Comparison of ENCODE assay signal across 14 cellular contexts in the genomic region with DNA sequence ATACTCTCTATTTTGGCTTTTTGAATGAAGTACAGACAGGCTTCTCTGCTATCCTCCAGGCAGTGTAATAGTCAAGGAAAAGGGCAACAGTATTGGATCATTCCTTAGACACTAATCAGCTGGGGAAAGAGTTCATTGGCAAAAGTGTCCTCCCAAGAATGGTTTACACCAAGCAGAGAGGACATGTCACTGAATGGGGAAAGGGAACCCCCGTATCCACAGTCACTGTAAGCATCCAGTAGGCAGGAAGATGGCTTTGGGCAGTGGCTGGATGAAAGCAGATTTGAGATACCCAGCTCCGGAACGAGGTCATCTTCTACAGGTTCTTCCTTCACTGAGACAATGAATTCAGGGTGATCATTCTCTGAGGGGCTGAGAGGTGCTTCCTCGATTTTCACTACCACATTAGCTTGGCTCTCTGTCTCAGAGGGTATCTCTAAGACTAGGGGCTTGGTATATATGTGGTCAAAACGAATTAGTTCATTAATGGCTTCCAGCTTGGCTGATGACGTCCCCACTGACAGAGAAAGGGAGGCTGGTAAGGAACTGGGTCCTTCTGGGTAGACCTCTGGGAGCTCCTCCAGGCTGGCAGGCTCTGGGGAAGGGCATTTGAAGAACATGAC. TPM values are rescaled to one million over a fixed set of nuclear protein-coding genes. Genes with fewer than 3 reads are reported as not detected.
DNase-seq lines count a peak whose midpoint lies in the region; ATAC-seq, FAIRE-seq and TF ChIP-seq lines count a peak whose summit lies in the region.
"Had no signal": no experiment of that assay in that cellular context is flagged by ENCODE, and none has a peak within 500 bp of the region (broad histone marks: within the 10 kb centered on the region; RNA-seq: fewer than 3 reads in every experiment).

No MANE protein-coding gene starts in this region.

- no peak overlapping the region for H3K9ac ChIP-seq in K562 (ENCODE audit: insufficient read depth in 1 of 2, low read depth in 2 of 2, low read length in 2 of 2)

- no peak for TF ChIP-seq EP300 in K562 (IDR thresholded peaks at IDR 0.05; ENCODE audit: low read length)

- no peak for ATAC-seq in CD8-positive, alpha-beta T cell
- no peak for ATAC-seq in K562
- no peak for ATAC-seq in GM21367 (IDR thresholded peaks at IDR 0.05; ENCODE audit: unreplicated experiment)

- no peak for TF ChIP-seq CTCF in CD8-positive, alpha-beta T cell (IDR thresholded peaks at IDR 0.05)
- TF ChIP-seq CTCF in HFFc6 (IDR thresholded peaks at IDR 0.05) (no peak), K562 (IDR thresholded peaks at IDR 0.05 in 2 of 3, conservative IDR thresholded peaks at IDR 0.05 in 1 of 3; ENCODE audit: insufficient read depth in 2 of 3, low read depth in 1 of 3, low read length in 3 of 3) (no peak), osteocyte (IDR thresholded peaks at IDR 0.05) (no peak)

- H3K4me3 ChIP-seq in CD8-positive, alpha-beta T cell (ENCODE audit: low read depth, low read length) = no peak overlapping the region
- H3K4me3 ChIP-seq in K562 = no peak overlapping the region
- H3K4me3 ChIP-seq: SJCRH30 had no signal

- no peaks in the 10 kb centered on the region for H3K27me3 ChIP-seq in CD8-positive, alpha-beta T cell (ENCODE audit: insufficient read depth, low read length)
- no peaks in the 10 kb centered on the region for H3K27me3 ChIP-seq in K562 (ENCODE audit: control insufficient read depth in 2 of 2, insufficient read depth in 2 of 2, low read length in 2 of 2)
- H3K27me3 ChIP-seq: SJCRH30 had no signal

- WGBS in K562 (ENCODE audit: insufficient coverage, low coverage, missing lambda C conversion rate) = 82% methylated on average over 6 of the region's 6 CpGs

- intact Hi-C loops in CD8-positive, alpha-beta T cell (cut with DNase I, micrococcal nuclease) = loop anchor here (2.0 to 10.0 kb wide), 2 partner anchors 16 to 120 kb away; partner anchors contain the start of gene TTC28 (in 1 of the 2)
- intact Hi-C loops in K562 (cut with micrococcal nuclease) = no loop called here

- H3K27ac ChIP-seq in CD8-positive, alpha-beta T cell (ENCODE audit: low read depth, low read length) = no peak overlapping the region
- H3K27ac ChIP-seq in K562 (ENCODE audit: extremely low read depth, low read depth, low read length) = no peak overlapping the region
- H3K27ac ChIP-seq: SJCRH30 had no signal

- H3K79me2 ChIP-seq in K562 (ENCODE audit: control insufficient read depth, insufficient read depth, low read length) = peaks cover 53% of the 10 kb centered on the region

- peaks cover 24% of the 10 kb centered on the region for H3K36me3 ChIP-seq in CD8-positive, alpha-beta T cell (ENCODE audit: insufficient read depth, low read length)
- H3K36me3 ChIP-seq in K562 (ENCODE audit: control insufficient read depth, insufficient read depth, low read length) = peaks cover 51% of the 10 kb centered on the region

- POLR2A ChIA-PET in CD8-positive, alpha-beta T cell (lab: Charles Lee) = interaction anchor here (0.6 to 8.4 kb wide), 5 partner anchors 17 to 50 kb away, joined by 3 to 106 read pairs (median 3); no protein-coding TSS in a partner anchor
- POLR2A ChIA-PET in K562 (lab: Yijun Ruan, JAX) = interaction anchor here (0.6 to 9.9 kb wide), 4 partner anchors 8 to 300 kb away, joined by 3 to 109 read pairs (median 7); no protein-coding TSS in a partner anchor

- H3K27ac Mint-ChIP-seq in CD8-positive, alpha-beta T cell = peak overlapping the region; percentile 18
- H3K27ac Mint-ChIP-seq in HFFc6 (peak overlapping the region; percentile 46), osteocyte (ENCODE audit: unreplicated experiment) (peak overlapping the region; percentile 7)

- peaks cover 24% of the 10 kb centered on the region for H4K20me1 ChIP-seq in K562 (replicated peaks; ENCODE audit: control insufficient read depth, insufficient read depth, low read length)

- no peak overlapping the region for H3K4me3 Mint-ChIP-seq in CD8-positive, alpha-beta T cell
- no peak overlapping the region for H3K4me3 Mint-ChIP-seq in HFFc6
- H3K4me3 Mint-ChIP-seq in osteocyte (ENCODE audit: unreplicated experiment) = no peak overlapping the region

- CTCF ChIA-PET in CD8-positive, alpha-beta T cell (lab: Charles Lee) = interaction anchor here (0.7 to 2.5 kb wide), 6 partner anchors 8 to 195 kb away, joined by 3 to 21 read pairs (median 4); no protein-coding TSS in a partner anchor
- CTCF ChIA-PET in K562 (lab: Yijun Ruan, JAX; ENCODE audit: low intra/inter-chr PET ratio) = no interaction called here

- in situ Hi-C loops in K562 (cut with MboI) = no loop called here

- H3K4me2 ChIP-seq in K562 (ENCODE audit: insufficient read depth, low read length) = no peak overlapping the region

- no peaks in the 10 kb centered on the region for H3K9me3 ChIP-seq in CD8-positive, alpha-beta T cell (ENCODE audit: low read length)
- H3K9me3 ChIP-seq in K562 (replicated peaks; ENCODE audit: control insufficient read depth, insufficient read depth, low read depth, low read length) = no peaks in the 10 kb centered on the region
- H3K9me3 ChIP-seq: SJCRH30 had no signal

- no peak for TF ChIP-seq POLR2A in K562 (conservative IDR thresholded peaks at IDR 0.05)

- TF ChIP-seq RAD21 in K562 (CRISPR knock-in tag; conservative IDR thresholded peaks at IDR 0.05 in 1 of 2, IDR thresholded peaks at IDR 0.05 in 1 of 2) = no peak

- no peak for DNase-seq in CD8-positive, alpha-beta T cell
- no peak for DNase-seq in HFFc6
- DNase-seq in K562 (ENCODE audit: extremely low read depth in 1 of 4, low spot score in 3 of 4) = no peak
- DNase-seq in osteocyte (ENCODE audit: extremely low spot score, unreplicated experiment) = no peak
- DNase-seq in activated effector memory CD4-positive, alpha-beta T cell treated with Interleukin-2 at 50 U/mL for 16 hours = no peak
- no peak for DNase-seq in NCI-H2029 (lab: John Stamatoyannopoulos, UW)
- DNase-seq: activated T-cell treated with anti-CD3 and anti-CD28 coated beads, Interleukin-2, amount 50 U/mL, for 1 hour; DMS 273 treated with DMSO at 0.1 percent for 48 hours; islet precursor cell; NCI-H2081 treated with DMSO at 0.1 percent for 48 hours; SJCRH30; substantia nigra had no signal

- no peak overlapping the region for H2AFZ ChIP-seq in K562 (ENCODE audit: low read depth, low read length)

- H3K36me3 Mint-ChIP-seq in CD8-positive, alpha-beta T cell = peaks cover 63% of the 10 kb centered on the region
- H3K36me3 Mint-ChIP-seq in HFFc6 (ENCODE audit: low read depth) (peaks cover 50% of the 10 kb centered on the region), osteocyte (ENCODE audit: unreplicated experiment) (peaks cover 51% of the 10 kb centered on the region)

- H3K9me1 ChIP-seq in K562 (ENCODE audit: control insufficient read depth, insufficient read depth, low read length) = peaks cover 4% of the 10 kb centered on the region

- H3K9me3 Mint-ChIP-seq in CD8-positive, alpha-beta T cell = no peaks in the 10 kb centered on the region
- no peaks in the 10 kb centered on the region for H3K9me3 Mint-ChIP-seq in HFFc6
- no peaks in the 10 kb centered on the region for H3K9me3 Mint-ChIP-seq in osteocyte (ENCODE audit: unreplicated experiment)

- no TSS peak for BruUV-seq in K562 (replicated peaks; lab: Mats Ljungman, UMichigan)

- no peaks in the 10 kb centered on the region for H3K27me3 Mint-ChIP-seq in CD8-positive, alpha-beta T cell (ENCODE audit: low read depth)
- H3K27me3 Mint-ChIP-seq in HFFc6 (ENCODE audit: insufficient read depth) (peaks cover 10% of the 10 kb centered on the region), osteocyte (ENCODE audit: unreplicated experiment) (no peaks in the 10 kb centered on the region)

- peaks cover 58% of the 10 kb centered on the region for H3K4me1 ChIP-seq in CD8-positive, alpha-beta T cell (ENCODE audit: insufficient read depth, low read length)
- H3K4me1 ChIP-seq in K562 (replicated peaks in 1 of 2; ENCODE audit: control insufficient read depth in 2 of 2, insufficient read depth in 2 of 2, low read length in 2 of 2) = peaks cover 3 to 5% of the 10 kb centered on the region in 2 experiments; a peak in 3 of 5 replicates
- H3K4me1 ChIP-seq: SJCRH30 had no signal

- FAIRE-seq in K562 (lab: Jason Lieb, UNC) = peak; percentile 19
- FAIRE-seq: bronchial epithelial cell had no signal

- H3K4me1 Mint-ChIP-seq in CD8-positive, alpha-beta T cell (ENCODE audit: low read depth) = peaks cover 71% of the 10 kb centered on the region
- H3K4me1 Mint-ChIP-seq in HFFc6 (ENCODE audit: low read depth) (peaks cover 24% of the 10 kb centered on the region), osteocyte (ENCODE audit: unreplicated experiment) (peaks cover 29% of the 10 kb centered on the region)

RNA-seq across cellular contexts. Expression of gene XBP1, which starts 5.2 kb away (rescaled TPM):
- 100 to 1,000 TPM; 207 to 212 TPM for total RNA-seq in CD8-positive, alpha-beta T cell
- 100 to 1,000 TPM; 106 to 115 (median 111) TPM for total RNA-seq in HFFc6 (2021; fragmentation: NEBNext Ultra II Directional; extraction: Animal tissue kit (Norgen Biotek cat#: 25700))
- total RNA-seq in K562 (2011; cell fraction: chromatin; rRNA removed; ENCODE audit: low replicate concordance) = 104 and 124 TPM in 2 replicates
- total RNA-seq in K562 (2011; cell fraction: nucleolus; rRNA removed) = 145 and 151 TPM in 2 replicates
- 161 and 190 TPM in 2 replicates for total RNA-seq in K562 (2011; cell fraction: nucleoplasm; rRNA removed)
- total RNA-seq in K562 (2014; rRNA removed) (218 and 269 TPM in 2 replicates), K562 (2014; rRNA removed; fragmentation: Illumina TruSeq; extraction: Trizol) (94.6 and 107 TPM in 2 replicates), K562 (2015; rRNA removed; fragmentation: Illumina TruSeq; extraction: Trizol) (65.8 and 73.7 TPM in 2 replicates), K562 (2021) (94.6 and 101 TPM in 2 replicates), osteocyte (144 and 150 TPM in 2 replicates)
- polyA plus RNA-seq in K562 (2011; rRNA removed) (117 and 124 TPM in 2 replicates), K562 (2014; fragmentation: Illumina TruSeq; extraction: Trizol) (95.5 and 115 TPM in 2 replicates), K562 (2014; fragmentation: Nextera tagmentation; extraction: Ambion mirVana) (10 to 100 TPM; 25.0 to 28.6 TPM), K562 (2014; rRNA removed) (81.9 and 96.3 TPM in 2 replicates)
- 84.6 and 121 TPM in 2 replicates for polyA plus RNA-seq in K562 (2011; cell fraction: cytosol; rRNA removed)
- 58.8 and 84.0 TPM in 2 replicates for polyA plus RNA-seq in K562 (2011; cell fraction: nucleus; rRNA removed)
- polyA plus RNA-seq in K562 (2012) = 63.8 and 159 TPM in 2 replicates
- polyA minus RNA-seq in K562 (2011; rRNA and poly(A)+ RNA removed) = 144 and 170 TPM in 2 replicates
- polyA minus RNA-seq in K562 (2011; cell fraction: cytosol; rRNA and poly(A)+ RNA removed) = 70.3 and 78.3 TPM in 2 replicates
- 35.4 and 52.6 TPM in 2 replicates for polyA minus RNA-seq in K562 (2011; cell fraction: nucleus; rRNA and poly(A)+ RNA removed)

RNA-seq across cellular contexts. Expression of gene CCDC117, which starts 22.7 kb away (rescaled TPM):
- 10 to 100 TPM; 13.7 to 15.4 TPM for total RNA-seq in CD8-positive, alpha-beta T cell
- total RNA-seq in HFFc6 (2021; fragmentation: NEBNext Ultra II Directional; extraction: Animal tissue kit (Norgen Biotek cat#: 25700)) = 10 to 100 TPM; 13.2 to 17.4 (median 14.8) TPM
- total RNA-seq in K562 (2011; cell fraction: chromatin; rRNA removed; ENCODE audit: low replicate concordance) = 3.9 and 14.9 TPM in 2 replicates
- 4.5 and 4.7 TPM in 2 replicates for total RNA-seq in K562 (2011; cell fraction: nucleolus; rRNA removed)
- total RNA-seq in K562 (2011; cell fraction: nucleoplasm; rRNA removed) = 8.1 and 10.8 TPM in 2 replicates
- total RNA-seq in K562 (2014; rRNA removed) = 13.1 and 14.9 TPM in 2 replicates
- 23.2 and 23.9 TPM in 2 replicates for total RNA-seq in K562 (2014; rRNA removed; fragmentation: Illumina TruSeq; extraction: Trizol)
- total RNA-seq in K562 (2015; rRNA removed; fragmentation: Illumina TruSeq; extraction: Trizol) = 22.2 and 23.3 TPM in 2 replicates
- total RNA-seq in K562 (2021) = 18.7 and 19.7 TPM in 2 replicates
- polyA plus RNA-seq in K562 (2011; rRNA removed) = 10.1 and 15.8 TPM in 2 replicates
- 3.9 and 6.3 TPM in 2 replicates for polyA plus RNA-seq in K562 (2011; cell fraction: cytosol; rRNA removed)
- 1.9 and 3.0 TPM in 2 replicates for polyA plus RNA-seq in K562 (2011; cell fraction: nucleus; rRNA removed)
- 9.1 and 14.1 TPM in 2 replicates for polyA plus RNA-seq in K562 (2012)
- polyA plus RNA-seq in K562 (2014; fragmentation: Illumina TruSeq; extraction: Trizol) = 17.1 and 20.6 TPM in 2 replicates
- 1 to 10 TPM; 5.7 to 8.0 TPM for polyA plus RNA-seq in K562 (2014; fragmentation: Nextera tagmentation; extraction: Ambion mirVana)
- 13.1 and 13.4 TPM in 2 replicates for polyA plus RNA-seq in K562 (2014; rRNA removed)
- 28.5 and 31.4 TPM in 2 replicates for polyA minus RNA-seq in K562 (2011; rRNA and poly(A)+ RNA removed)
- 14.0 and 14.9 TPM in 2 replicates for polyA minus RNA-seq in K562 (2011; cell fraction: cytosol; rRNA and poly(A)+ RNA removed)
- 1.9 and 4.1 TPM in 2 replicates for polyA minus RNA-seq in K562 (2011; cell fraction: nucleus; rRNA and poly(A)+ RNA removed)
- total RNA-seq in osteocyte = 21.9 and 23.6 TPM in 2 replicates

RNA-seq across cellular contexts. Expression of gene HSCB, which starts 53.3 kb away (rescaled TPM):
- 1 to 10 TPM; 4.8 to 5.9 TPM for total RNA-seq in CD8-positive, alpha-beta T cell
- total RNA-seq in HFFc6 (2021; fragmentation: NEBNext Ultra II Directional; extraction: Animal tissue kit (Norgen Biotek cat#: 25700)) = 10 to 100 TPM; 15.2 to 18.3 (median 16.5) TPM
- total RNA-seq in K562 (2011; cell fraction: chromatin; rRNA removed; ENCODE audit: low replicate concordance) = 4.3 and 6.8 TPM in 2 replicates
- total RNA-seq in K562 (2011; cell fraction: nucleolus; rRNA removed) = 5.9 and 8.2 TPM in 2 replicates
- total RNA-seq in K562 (2011; cell fraction: nucleoplasm; rRNA removed) = 3.6 and 6.5 TPM in 2 replicates
- total RNA-seq in K562 (2014; rRNA removed) = 8.3 and 15.0 TPM in 2 replicates
- 10.2 and 11.1 TPM in 2 replicates for total RNA-seq in K562 (2014; rRNA removed; fragmentation: Illumina TruSeq; extraction: Trizol)
- total RNA-seq in K562 (2015; rRNA removed; fragmentation: Illumina TruSeq; extraction: Trizol) = 8.7 and 9.0 TPM in 2 replicates
- 7.7 and 8.4 TPM in 2 replicates for total RNA-seq in K562 (2021)
- 8.6 and 12.1 TPM in 2 replicates for polyA plus RNA-seq in K562 (2011; rRNA removed)
- polyA plus RNA-seq in K562 (2011; cell fraction: cytosol; rRNA removed) = 9.9 and 11.9 TPM in 2 replicates
- 2.1 and 3.1 TPM in 2 replicates for polyA plus RNA-seq in K562 (2011; cell fraction: nucleus; rRNA removed)
- 12.0 and 13.1 TPM in 2 replicates for polyA plus RNA-seq in K562 (2012)
- 8.6 and 11.8 TPM in 2 replicates for polyA plus RNA-seq in K562 (2014; fragmentation: Illumina TruSeq; extraction: Trizol)
- polyA plus RNA-seq in K562 (2014; fragmentation: Nextera tagmentation; extraction: Ambion mirVana) = 1 to 10 TPM; 2.6 to 4.4 TPM
- 13.1 and 17.1 TPM in 2 replicates for polyA plus RNA-seq in K562 (2014; rRNA removed)
- 2.6 TPM in 2 replicates for polyA minus RNA-seq in K562 (2011; rRNA and poly(A)+ RNA removed)
- 1.6 and 5.8 TPM in 2 replicates for polyA minus RNA-seq in K562 (2011; cell fraction: cytosol; rRNA and poly(A)+ RNA removed)
- 3.9 and 4.4 TPM in 2 replicates for polyA minus RNA-seq in K562 (2011; cell fraction: nucleus; rRNA and poly(A)+ RNA removed)
- 11.6 and 13.4 TPM in 2 replicates for total RNA-seq in osteocyte

RNA-seq across cellular contexts. Expression of gene CHEK2, which starts 53.6 kb away (rescaled TPM):
- total RNA-seq in CD8-positive, alpha-beta T cell = 1 to 10 TPM; 2.1 to 3.6 TPM
- 10 to 100 TPM; 10.2 to 17.7 (median 14.9) TPM for total RNA-seq in HFFc6 (2021; fragmentation: NEBNext Ultra II Directional; extraction: Animal tissue kit (Norgen Biotek cat#: 25700))
- total RNA-seq in K562 (2011; cell fraction: chromatin; rRNA removed; ENCODE audit: low replicate concordance) = 40.3 and 69.8 TPM in 2 replicates
- 22.1 and 27.2 TPM in 2 replicates for total RNA-seq in K562 (2011; cell fraction: nucleolus; rRNA removed)
- total RNA-seq in K562 (2011; cell fraction: nucleoplasm; rRNA removed) = 29.2 and 30.4 TPM in 2 replicates
- total RNA-seq in K562 (2014; rRNA removed) = 28.7 and 28.8 TPM in 2 replicates
- 55.2 and 58.0 TPM in 2 replicates for total RNA-seq in K562 (2014; rRNA removed; fragmentation: Illumina TruSeq; extraction: Trizol)
- 46.5 and 47.8 TPM in 2 replicates for total RNA-seq in K562 (2015; rRNA removed; fragmentation: Illumina TruSeq; extraction: Trizol)
- 44.2 and 55.9 TPM in 2 replicates for total RNA-seq in K562 (2021)
- 56.5 and 68.7 TPM in 2 replicates for polyA plus RNA-seq in K562 (2011; rRNA removed)
- 73.8 and 80.3 TPM in 2 replicates for polyA plus RNA-seq in K562 (2011; cell fraction: cytosol; rRNA removed)
- polyA plus RNA-seq in K562 (2011; cell fraction: nucleus; rRNA removed) = 30.5 and 31.0 TPM in 2 replicates
- 37.5 and 40.3 TPM in 2 replicates for polyA plus RNA-seq in K562 (2012)
- 56.5 and 66.9 TPM in 2 replicates for polyA plus RNA-seq in K562 (2014; fragmentation: Illumina TruSeq; extraction: Trizol)
- polyA plus RNA-seq in K562 (2014; fragmentation: Nextera tagmentation; extraction: Ambion mirVana) = 100 to 1,000 TPM in 1 of 2 experiments, 10 to 100 TPM in 1; 70.9 to 102 TPM
- 49.0 and 57.2 TPM in 2 replicates for polyA plus RNA-seq in K562 (2014; rRNA removed)
- polyA minus RNA-seq in K562 (2011; rRNA and poly(A)+ RNA removed) = 31.1 and 38.8 TPM in 2 replicates
- polyA minus RNA-seq in K562 (2011; cell fraction: cytosol; rRNA and poly(A)+ RNA removed) = 36.7 and 46.4 TPM in 2 replicates
- 16.7 and 26.4 TPM in 2 replicates for polyA minus RNA-seq in K562 (2011; cell fraction: nucleus; rRNA and poly(A)+ RNA removed)
- 9.9 and 11.2 TPM in 2 replicates for total RNA-seq in osteocyte
